Comparison of ENCODE assay signal across 12 cellular contexts in genomic region chr3:171806200-171807128, GRCh38. TPM values are rescaled to one million over a fixed set of nuclear protein-coding genes. Genes with fewer than 3 reads are reported as not detected.
A peak's percentile ranks its signal among the peaks of the same experiment; 100 is the strongest.
DNase-seq lines count a peak whose midpoint lies in the region; TF ChIP-seq lines count a peak whose summit lies in the region.
"Had no signal": no experiment of that assay in that cellular context is flagged by ENCODE, and none has a peak within 500 bp of the region (broad histone marks: within the 10 kb centered on the region; RNA-seq: fewer than 3 reads in every experiment).

No MANE protein-coding gene starts in this region.

- peaks cover 49% of the 10 kb centered on the region for H3K4me1 Mint-ChIP-seq in MCF 10A (ENCODE audit: insufficient read depth, unreplicated experiment)

- H3K9me3 Mint-ChIP-seq in MCF 10A (ENCODE audit: unreplicated experiment), result no peaks in the 10 kb centered on the region
- H3K9me3 Mint-ChIP-seq: activated B cell treated with CpG ODN at 0.5 μM for 24 hours had no signal

- peak overlapping the region; percentile 25 for H3K4me3 Mint-ChIP-seq in MCF 10A (ENCODE audit: unreplicated experiment)
- H3K4me3 Mint-ChIP-seq: activated B cell treated with CpG ODN at 0.5 μM for 24 hours had no signal

- POLR2A ChIA-PET in MCF 10A (lab: Yijun Ruan, JAX), result interaction anchor here (0.7 to 2.8 kb wide), 16 partner anchors 10 to 501 kb away, joined by 3 to 22 read pairs (median 3); partner anchors contain the start of gene FNDC3B

- no peak overlapping the region for H3K4me3 ChIP-seq in HL-60 (replicated peaks; ENCODE audit: insufficient read depth, low read length)

- peaks cover 14% of the 10 kb centered on the region for H3K36me3 Mint-ChIP-seq in MCF 10A (ENCODE audit: insufficient read depth, unreplicated experiment)

- intact Hi-C loops in MCF 10A (cut with micrococcal nuclease), result no loop called here

- peak overlapping the region; percentile 84 for H3K27ac ChIP-seq in HL-60 (replicated peaks)

- peak overlapping the region; percentile 86 for H3K27ac Mint-ChIP-seq in MCF 10A (ENCODE audit: low read depth, unreplicated experiment)
- H3K27ac Mint-ChIP-seq: activated B cell treated with CpG ODN at 0.5 μM for 24 hours had no signal

- no peaks in the 10 kb centered on the region for H3K27me3 ChIP-seq in HL-60 (ENCODE audit: insufficient read depth, poor library complexity, severe bottlenecking)

- CTCF ChIA-PET in MCF 10A (lab: Yijun Ruan, JAX), result interaction anchor here (1.0 to 2.2 kb wide), 3 partner anchors 18 to 35 kb away, joined by 3 to 11 read pairs (median 5); no protein-coding TSS in a partner anchor

- no peaks in the 10 kb centered on the region for H3K27me3 Mint-ChIP-seq in MCF 10A (ENCODE audit: insufficient read depth, unreplicated experiment)

- DNase-seq in AG08395 (ENCODE audit: low spot score) (peak; percentile 24), HL-60 (ENCODE audit: low read depth in 1 of 2, low spot score in 1 of 2) (no peak), MCF 10A (ENCODE audit: unreplicated experiment) (peak; percentile 79), lung microvascular endothelial cell (ENCODE audit: low read depth in 2 of 2) (peak; percentile 57 to 90), NCI-H1417 (lab: John Stamatoyannopoulos, UW) (no peak), amygdala (lab: John Stamatoyannopoulos, UW) (no peak), DMS79 (lab: John Stamatoyannopoulos, UW) (no peak), hippocampal formation (lab: John Stamatoyannopoulos, UW) (no peak)
- DNase-seq: activated B cell treated with CpG ODN at 0.5 μM for 24 hours, NCI-H187 had no signal

- TF ChIP-seq CTCF in HL-60 (IDR thresholded peaks at IDR 0.05; ENCODE audit: insufficient read depth, low read length), result no peak
- TF ChIP-seq CTCF in MCF 10A (IDR thresholded peaks at IDR 0.05; ENCODE audit: unreplicated experiment), result no peak

- BruUV-seq in MCF 10A (replicated peaks; lab: Mats Ljungman, UMichigan), result no TSS peak

RNA-seq across cellular contexts. Expression of gene PLD1, which starts 3.8 kb away (rescaled TPM):
- total RNA-seq in MCF 10A (2022) (8.0 and 14.8 TPM in 2 replicates), lung microvascular endothelial cell (52.2 and 62.1 TPM in 2 replicates)
- total RNA-seq: activated B cell treated with CpG ODN at 0.5 μM for 24 hours had no signal

RNA-seq across cellular contexts. Expression of gene TMEM212, which starts 36.7 kb away (rescaled TPM):
- total RNA-seq in MCF 10A (2022) (not detected in 2 replicates), lung microvascular endothelial cell (not detected in 2 replicates)
- total RNA-seq: activated B cell treated with CpG ODN at 0.5 μM for 24 hours, Daoy, dermis microvascular lymphatic vessel endothelial cell had no signal

Comparison
In these comparisons a context has a peak if more than half of its experiments do, and no peak if none do; other contexts are left out.
1. DNase-seq: peak in AG08395 (single experiment), MCF 10A (single experiment) and lung microvascular endothelial cell (2 of 2); none in HL-60 (0 of 2), NCI-H1417 (0 of 3), amygdala (0 of 56), DMS79 (single experiment) and hippocampal formation (0 of 2).